16 cellular contexts compared by ENCODE assay signal in genomic region chr5:148853868-148854267, GRCh38. TPM values are rescaled to one million over a fixed set of nuclear protein-coding genes. Genes with fewer than 3 reads are reported as not detected.
DNase-seq lines count a peak whose midpoint lies in the region; ATAC-seq and TF ChIP-seq lines count a peak whose summit lies in the region.
"Had no signal": no experiment of that assay in that cellular context is flagged by ENCODE, and none has a peak within 500 bp of the region (broad histone marks: within the 10 kb centered on the region; RNA-seq: fewer than 3 reads in every experiment).

No MANE protein-coding gene starts in this region.

- no peaks in the 10 kb centered on the region for H3K9me3 Mint-ChIP-seq in effector memory CD8-positive, alpha-beta T cell
- H3K9me3 Mint-ChIP-seq in T-helper 2 cell treated with Interferon-gamma antibody and Interleukin-4, amounts not matched to agents 5 μg/mL and 100 μg/mL, for 36 hours: no peaks in the 10 kb centered on the region
- H3K9me3 Mint-ChIP-seq: GM23338 had no signal

- no peaks in the 10 kb centered on the region for H3K27me3 Mint-ChIP-seq in effector memory CD8-positive, alpha-beta T cell
- peaks cover 11% of the 10 kb centered on the region for H3K27me3 Mint-ChIP-seq in T-helper 2 cell treated with Interferon-gamma antibody and Interleukin-4, amounts not matched to agents 5 μg/mL and 100 μg/mL, for 36 hours (ENCODE audit: low read depth)
- H3K27me3 Mint-ChIP-seq: stimulated activated naive CD8-positive, alpha-beta T cell treated with anti-CD3 and anti-CD28 coated beads, Interleukin-15, amount 100 ng/mL, for 72 hours had no signal

- no peak overlapping the region for H3K27ac ChIP-seq in sigmoid colon
- H3K27ac ChIP-seq: gastroesophageal sphincter had no signal

- no peaks in the 10 kb centered on the region for H3K36me3 ChIP-seq in sigmoid colon
- H3K36me3 ChIP-seq: gastroesophageal sphincter had no signal

- no peak for TF ChIP-seq EP300 in sigmoid colon (IDR thresholded peaks at IDR 0.05)

- DNase-seq in effector memory CD8-positive, alpha-beta T cell: no peak
- no peak for DNase-seq in omental fat pad (ENCODE audit: low spot score)
- no peak for DNase-seq in sigmoid colon
- DNase-seq in T-helper 2 cell treated with Interferon-gamma antibody and Interleukin-4, amounts not matched to agents 5 μg/mL and 100 μg/mL, for 36 hours (ENCODE audit: low spot score): no peak
- no peak for DNase-seq in NCI-H1436 treated with DMSO at 0.1 percent for 48 hours (lab: John Stamatoyannopoulos, UW)
- DNase-seq: C1 segment of cervical spinal cord; islet precursor cell; mesendoderm; MG63; stimulated activated naive CD8-positive, alpha-beta T cell treated with anti-CD3 and anti-CD28 coated beads, Interleukin-15, amount 100 ng/mL, for 72 hours had no signal

- intact Hi-C loops in sigmoid colon (cut with DNase I): no loop called here

- 93 to 94% methylated on average over 2 of the region's 2 CpGs for WGBS in sigmoid colon, 2 donors

- peak overlapping the region; percentile 78 to 99 for H3K27ac Mint-ChIP-seq in effector memory CD8-positive, alpha-beta T cell
- no peak overlapping the region for H3K27ac Mint-ChIP-seq in T-helper 2 cell treated with Interferon-gamma antibody and Interleukin-4, amounts not matched to agents 5 μg/mL and 100 μg/mL, for 36 hours
- H3K27ac Mint-ChIP-seq: GM23338 had no signal

- H3K9me3 ChIP-seq in sigmoid colon: no peaks in the 10 kb centered on the region
- H3K9me3 ChIP-seq: gastroesophageal sphincter, MG63 had no signal

- no peak for TF ChIP-seq CTCF in omental fat pad (IDR thresholded peaks at IDR 0.05)
- no peak for TF ChIP-seq CTCF in sigmoid colon (IDR thresholded peaks at IDR 0.05)

- H3K36me3 Mint-ChIP-seq in effector memory CD8-positive, alpha-beta T cell (ENCODE audit: insufficient read depth): peaks cover 14% of the 10 kb centered on the region
- H3K36me3 Mint-ChIP-seq in T-helper 2 cell treated with Interferon-gamma antibody and Interleukin-4, amounts not matched to agents 5 μg/mL and 100 μg/mL, for 36 hours (ENCODE audit: low read depth): no peaks in the 10 kb centered on the region

- no peaks in the 10 kb centered on the region for H3K4me1 ChIP-seq in sigmoid colon
- H3K4me1 ChIP-seq: gastroesophageal sphincter had no signal

- no peaks in the 10 kb centered on the region for H3K27me3 ChIP-seq in sigmoid colon
- H3K27me3 ChIP-seq: gastroesophageal sphincter, MG63 had no signal

- H3K4me3 ChIP-seq in sigmoid colon: no peak overlapping the region
- H3K4me3 ChIP-seq: gastroesophageal sphincter, GM23338, MG63, skin epidermis had no signal

- H3K4me1 Mint-ChIP-seq in effector memory CD8-positive, alpha-beta T cell (ENCODE audit: low read depth in 2 of 2): peaks cover 81 to 96% of the 10 kb centered on the region in 2 donors
- H3K4me1 Mint-ChIP-seq in T-helper 2 cell treated with Interferon-gamma antibody and Interleukin-4, amounts not matched to agents 5 μg/mL and 100 μg/mL, for 36 hours (ENCODE audit: low read depth): peaks cover 23% of the 10 kb centered on the region
- H3K4me1 Mint-ChIP-seq: GM23338 had no signal

- H3K4me3 Mint-ChIP-seq in effector memory CD8-positive, alpha-beta T cell: peak overlapping the region; percentile 76 to 89
- no peak overlapping the region for H3K4me3 Mint-ChIP-seq in T-helper 2 cell treated with Interferon-gamma antibody and Interleukin-4, amounts not matched to agents 5 μg/mL and 100 μg/mL, for 36 hours
- H3K4me3 Mint-ChIP-seq: GM23338; stimulated activated naive CD8-positive, alpha-beta T cell treated with anti-CD3 and anti-CD28 coated beads, Interleukin-15, amount 100 ng/mL, for 72 hours had no signal

- no peak for TF ChIP-seq POLR2A in sigmoid colon (IDR thresholded peaks at IDR 0.05)

- ATAC-seq in GM18861 (IDR thresholded peaks at IDR 0.05; ENCODE audit: unreplicated experiment) (peak; percentile 56), GM21423 (IDR thresholded peaks at IDR 0.05; ENCODE audit: unreplicated experiment) (peak; percentile 60), HG03342 (IDR thresholded peaks at IDR 0.05; ENCODE audit: unreplicated experiment) (peak; percentile 76), omental fat pad (ENCODE audit: low FRiP score) (no peak)
- ATAC-seq in effector memory CD8-positive, alpha-beta T cell (replicated peaks): peak; percentile 11
- ATAC-seq: gastroesophageal sphincter; GM23338; stimulated activated naive CD8-positive, alpha-beta T cell treated with anti-CD3 and anti-CD28 coated beads, Interleukin-15, amount 100 ng/mL, for 72 hours had no signal

RNA-seq across cellular contexts. Expression of gene ADRB2, which starts 27.5 kb away (rescaled TPM):
- total RNA-seq in omental fat pad: 10 to 100 TPM; 20.5 to 68.7 (median 37.4) TPM
- total RNA-seq in sigmoid colon: 1 to 10 TPM; 2.0 to 4.3 (median 3.0) TPM
- 1 to 10 TPM in 1 of 3 donors, under 1 TPM in 1, not detected in 1; 0.60 to 1.2 TPM for polyA plus RNA-seq in sigmoid colon

Comparison
In these comparisons a context has a peak if more than half of its experiments do, and no peak if none do; other contexts are left out.
1. RNA of gene ADRB2, which starts 27.5 kb away (total RNA-seq): 20.5 to 68.7 TPM in omental fat pad; 2.0 to 4.3 TPM in sigmoid colon; every median in the first group is over 4 times any median in the second.